In genomic region chr11:127528297-127528696, GRCh38 we compare ENCODE assay signal across 25 cellular contexts.
DNase-seq lines count a peak whose midpoint lies in the region; ATAC-seq, FAIRE-seq and TF ChIP-seq lines count a peak whose summit lies in the region.
"Had no signal": no experiment of that assay in that cellular context is flagged by ENCODE, and none has a peak within 500 bp of the region (broad histone marks: within the 10 kb centered on the region; RNA-seq: fewer than 3 reads in every experiment).

No MANE protein-coding gene starts in this region.

- H2BK15ac ChIP-seq in IMR-90 (ENCODE audit: low read depth, low read length) (no peak overlapping the region), neuronal stem cell (ENCODE audit: low read length) (no peak overlapping the region)

- H3K4me1 ChIP-seq in HepG2 (ENCODE audit: insufficient read depth, low read length) (no peaks in the 10 kb centered on the region), right lobe of liver (no peaks in the 10 kb centered on the region), IMR-90 (ENCODE audit: control insufficient read depth, insufficient read depth, low read length) (no peaks in the 10 kb centered on the region), GM12878 (ENCODE audit: control insufficient read depth, insufficient read depth, low read length) (no peaks in the 10 kb centered on the region), neuronal stem cell (ENCODE audit: control insufficient read depth in 2 of 2, insufficient read depth in 1 of 2, low read depth in 1 of 2, low read length in 2 of 2) (no peaks in the 10 kb centered on the region)
- H3K4me1 ChIP-seq: BLaER1 treated with 17β-estradiol and CSF1 and Interleukin-3, amounts not matched to agents 10 nM and 100 nM; Caco-2 had no signal

- TF ChIP-seq CTCF in HepG2 (CRISPR knock-in tag; IDR thresholded peaks at IDR 0.05) (no peak), right lobe of liver (IDR thresholded peaks at IDR 0.05) (no peak), IMR-90 (conservative IDR thresholded peaks at IDR 0.05; ENCODE audit: low read depth, low read length) (no peak), GM12878 (IDR thresholded peaks at IDR 0.05 in 2 of 3, conservative IDR thresholded peaks at IDR 0.05 in 1 of 3; ENCODE audit: control insufficient read depth in 2 of 3, extremely low read depth in 1 of 3, insufficient read depth in 1 of 3, low read depth in 3 of 3, low read length in 3 of 3) (no peak)

- H3K56ac ChIP-seq in IMR-90 (ENCODE audit: extremely low read depth, insufficient read depth, low read length) = no peak overlapping the region

- no peak overlapping the region for H3K4me2 ChIP-seq in HepG2 (ENCODE audit: low read depth, low read length)
- no peak overlapping the region for H3K4me2 ChIP-seq in IMR-90 (ENCODE audit: low read depth, low read length)
- no peak overlapping the region for H3K4me2 ChIP-seq in GM12878 (ENCODE audit: control insufficient read depth, insufficient read depth)
- H3K4me2 ChIP-seq in neuronal stem cell (ENCODE audit: insufficient read depth, low read length, poor library complexity, severe bottlenecking) = no peak overlapping the region
- H3K4me2 ChIP-seq: BLaER1 treated with 17β-estradiol and CSF1 and Interleukin-3, amounts not matched to agents 10 nM and 100 nM had no signal

- H4K91ac ChIP-seq in IMR-90 (ENCODE audit: insufficient read depth, low read depth, low read length) = no peak overlapping the region
- no peak overlapping the region for H4K91ac ChIP-seq in neuronal stem cell (ENCODE audit: low read depth, low read length, poor library complexity)

- H3K36me3 ChIP-seq in HepG2 (replicated peaks in 1 of 2; ENCODE audit: control insufficient read depth in 1 of 2, insufficient read depth in 2 of 2, low read length in 2 of 2) (no peaks in the 10 kb centered on the region), right lobe of liver (no peaks in the 10 kb centered on the region), IMR-90 (ENCODE audit: control insufficient read depth, insufficient read depth, low read length) (no peaks in the 10 kb centered on the region), GM12878 (ENCODE audit: control insufficient read depth in 2 of 2, insufficient read depth in 2 of 2, low read length in 1 of 2) (no peaks in the 10 kb centered on the region), neuronal stem cell (replicated peaks in 1 of 2; ENCODE audit: control insufficient read depth in 2 of 2, insufficient read depth in 2 of 2, low read length in 2 of 2) (no peaks in the 10 kb centered on the region)
- H3K36me3 ChIP-seq: BLaER1 treated with 17β-estradiol and CSF1 and Interleukin-3, amounts not matched to agents 10 nM and 100 nM had no signal

- RAD21 ChIA-PET in GM12878 (lab: Charles Lee; ENCODE audit: unreplicated experiment) = no interaction called here

- H3K14ac ChIP-seq in IMR-90 (replicated peaks; ENCODE audit: low read depth, low read length) (no peak overlapping the region), neuronal stem cell (ENCODE audit: low read length) (no peak overlapping the region)

- no peaks in the 10 kb centered on the region for H3K79me1 ChIP-seq in IMR-90 (ENCODE audit: low read depth in 1 of 2, low read length in 2 of 2)
- no peaks in the 10 kb centered on the region for H3K79me1 ChIP-seq in neuronal stem cell (ENCODE audit: low read depth, low read length)

- 11% methylated on average over 3 of the region's 3 CpGs for WGBS in HepG2 (ENCODE audit: low lambda C conversion rate)
- WGBS in right lobe of liver (ENCODE audit: insufficient coverage, low coverage, low lambda C conversion rate, missing lambda C conversion rate) = 65% methylated on average over 3 of the region's 3 CpGs
- WGBS in IMR-90 (ENCODE audit: extremely low coverage in 2 of 2, insufficient read length in 1 of 2), 2 experiments = no CpG with 5 or more reads among the region's 3 CpGs
- WGBS in GM12878 (ENCODE audit: insufficient coverage, insufficient replicate concordance, low lambda C conversion rate, missing lambda C conversion rate) = 44% methylated on average over 3 of the region's 3 CpGs
- no CpG with 5 or more reads among the region's 3 CpGs for WGBS in neuronal stem cell (ENCODE audit: extremely low coverage in 2 of 2, insufficient read length in 2 of 2, insufficient replicate concordance in 1 of 2), 2 donors

- no peaks in the 10 kb centered on the region for H3K79me2 ChIP-seq in HepG2 (ENCODE audit: insufficient read depth, low read length)
- H3K79me2 ChIP-seq in GM12878 (ENCODE audit: control insufficient read depth, insufficient read depth, low read length) = no peaks in the 10 kb centered on the region

- BruUV-seq in HepG2 (replicated peaks; lab: Mats Ljungman, UMichigan) (no TSS peak), IMR-90 (replicated peaks; lab: Mats Ljungman, UMichigan) (no TSS peak), GM12878 (replicated peaks; lab: Mats Ljungman, UMichigan) (no TSS peak)

- no peak overlapping the region for H2AK9ac ChIP-seq in IMR-90 (replicated peaks; ENCODE audit: low read depth, low read length, poor library complexity)

- TF ChIP-seq POLR2A in HepG2 (IDR thresholded peaks at IDR 0.05; ENCODE audit: insufficient read depth in 1 of 2, low read depth in 2 of 2, low read length in 2 of 2) (no peak), right lobe of liver (IDR thresholded peaks at IDR 0.05) (no peak), IMR-90 (IDR thresholded peaks at IDR 0.05; ENCODE audit: low read depth, low read length) (no peak), GM12878 (IDR thresholded peaks at IDR 0.05; ENCODE audit: low read depth, low read length) (no peak)

- H4K8ac ChIP-seq in IMR-90 (ENCODE audit: low read depth in 2 of 2, low read length in 2 of 2) (no peak overlapping the region), neuronal stem cell (ENCODE audit: low read depth, low read length) (no peak overlapping the region)

- no peak overlapping the region for H2BK20ac ChIP-seq in IMR-90 (ENCODE audit: low read depth, low read length)

- H3K4me3 ChIP-seq in HepG2 (replicated peaks in 1 of 3; ENCODE audit: insufficient read depth in 1 of 3, low read depth in 2 of 3, low read length in 3 of 3) (no peak overlapping the region), right lobe of liver (no peak overlapping the region), IMR-90 (ENCODE audit: insufficient read depth, low read depth, low read length) (no peak overlapping the region), GM12878 (no peak overlapping the region), neuronal stem cell (ENCODE audit: low read length in 2 of 2) (no peak overlapping the region)
- H3K4me3 ChIP-seq: BLaER1 treated with 17β-estradiol and CSF1 and Interleukin-3, amounts not matched to agents 10 nM and 100 nM had no signal

- POLR2A ChIA-PET in HepG2 (lab: Yijun Ruan, JAX) (no interaction called here), IMR-90 (lab: Charles Lee; ENCODE audit: unreplicated experiment) (no interaction called here), GM12878 (lab: Charles Lee) (no interaction called here)

- ATAC-seq in HepG2 (no peak), right lobe of liver (no peak), IMR-90 (ENCODE audit: low read depth) (no peak), GM12878 (no peak)
- ATAC-seq: CD8-positive, alpha-beta T cell had no signal

- CTCF ChIA-PET in HepG2 (lab: Yijun Ruan, JAX; ENCODE audit: low intra/inter-chr PET ratio, low total read pairs) = no interaction called here
- CTCF ChIA-PET in IMR-90 (lab: Yijun Ruan, JAX) = no interaction called here
- CTCF ChIA-PET in GM12878 (lab: Yijun Ruan, JAX) = interaction anchor here (0.9 kb wide), 1 partner anchor 10 kb away, joined by 3 read pairs; no protein-coding TSS in a partner anchor

- no peak for TF ChIP-seq RAD21 in HepG2 (CRISPR knock-in tag; IDR thresholded peaks at IDR 0.05)
- no peak for TF ChIP-seq RAD21 in IMR-90 (IDR thresholded peaks at IDR 0.05; ENCODE audit: low read length)
- no peak for TF ChIP-seq RAD21 in GM12878 (IDR thresholded peaks at IDR 0.05; ENCODE audit: insufficient read depth, low read depth, low read length)

- H4K20me1 ChIP-seq in HepG2 (ENCODE audit: insufficient read depth, low read length) (no peaks in the 10 kb centered on the region), IMR-90 (ENCODE audit: insufficient read depth, low read length) (no peaks in the 10 kb centered on the region), GM12878 (ENCODE audit: control insufficient read depth, insufficient read depth) (no peaks in the 10 kb centered on the region)
- H4K20me1 ChIP-seq: BLaER1 treated with 17β-estradiol and CSF1 and Interleukin-3, amounts not matched to agents 10 nM and 100 nM had no signal

- DNase-seq in HepG2 (ENCODE audit: low spot score) (no peak), right lobe of liver (no peak), IMR-90 (no peak), GM12878 (ENCODE audit: low read depth, low spot score) (no peak), neuronal stem cell (ENCODE audit: low spot score) (no peak), NCI-H146 (lab: John Stamatoyannopoulos, UW) (no peak), putamen (ENCODE audit: low spot score) (no peak)
- no peak for DNase-seq in stimulated activated CD4-positive, alpha-beta T cell treated with anti-CD3 and anti-CD28 coated beads, Interleukin-12 subunit alpha, Interleukin-12 subunit beta, amount 100 ng/mL, for 4 hours
- DNase-seq: 8988T; AML-193; Caco-2; Calu3; CD4-positive, alpha-beta T cell; CD8-positive, alpha-beta T cell; DMS53; DMS79; DND-41; EL; GF-D8 had no signal

- no peak overlapping the region for H4K5ac ChIP-seq in IMR-90 (ENCODE audit: low read depth, low read length)

- H2AFZ ChIP-seq in HepG2 (ENCODE audit: low read length) = no peak overlapping the region
- H2AFZ ChIP-seq in IMR-90 (replicated peaks; ENCODE audit: low read length, poor library complexity) = no peak overlapping the region
- H2AFZ ChIP-seq in GM12878 (ENCODE audit: control insufficient read depth, low read depth, low read length) = no peak overlapping the region
- H2AFZ ChIP-seq in neuronal stem cell (ENCODE audit: low read length) = peak overlapping the region; percentile 6

- no peak overlapping the region for H2BK12ac ChIP-seq in neuronal stem cell (ENCODE audit: low read length)

- H3K9me3 ChIP-seq in HepG2 (ENCODE audit: low read length) (peaks cover 78% of the 10 kb centered on the region), right lobe of liver (no peaks in the 10 kb centered on the region), IMR-90 (ENCODE audit: control insufficient read depth, insufficient read depth, low read length) (no peaks in the 10 kb centered on the region), GM12878 (replicated peaks; ENCODE audit: control insufficient read depth, insufficient read depth, low read length) (no peaks in the 10 kb centered on the region), neuronal stem cell (replicated peaks in 1 of 2; ENCODE audit: control insufficient read depth in 2 of 2, insufficient read depth in 1 of 2, low read depth in 1 of 2, low read length in 2 of 2) (peaks cover 0 to 1% of the 10 kb centered on the region in 2 donors)
- H3K9me3 ChIP-seq: BLaER1 treated with 17β-estradiol and CSF1 and Interleukin-3, amounts not matched to agents 10 nM and 100 nM; Caco-2 had no signal

- dilution Hi-C loops in IMR-90 (cut with HindIII; ENCODE audit: low sequenced_read_pairs, unreplicated experiment) = no loop called here

- SMC1A ChIA-PET in GM12878 (lab: Charles Lee; ENCODE audit: uncharacterized antibody, unreplicated experiment) = no interaction called here

- H3K9me1 ChIP-seq in IMR-90 (ENCODE audit: insufficient read depth, low read length) = no peaks in the 10 kb centered on the region

- H3K4ac ChIP-seq in IMR-90 (ENCODE audit: low read depth, low read length) = no peak overlapping the region
- H3K4ac ChIP-seq in neuronal stem cell (ENCODE audit: low read length) = no peak overlapping the region

- no peak overlapping the region for H3K18ac ChIP-seq in IMR-90 (ENCODE audit: low read depth, low read length)
- no peak overlapping the region for H3K18ac ChIP-seq in neuronal stem cell (ENCODE audit: low read length)

- no peak overlapping the region for H2BK5ac ChIP-seq in IMR-90 (ENCODE audit: low read depth, low read length, poor library complexity, severe bottlenecking)
- H2BK5ac ChIP-seq in neuronal stem cell (ENCODE audit: low read length) = no peak overlapping the region

- H3K23ac ChIP-seq in IMR-90 (ENCODE audit: low read depth, low read length) (no peak overlapping the region), neuronal stem cell (ENCODE audit: low read depth, low read length, poor library complexity) (no peak overlapping the region)

- in situ Hi-C loops in HepG2 (cut with HindIII; ENCODE audit: extremely low pct_ligation_motif_present, low pct_unique_long_range_greater_than_20kb) (no loop called here), IMR-90 (cut with MboI; ENCODE audit: low sequenced_read_pairs) (no loop called here), GM12878 (cut with MboI) (no loop called here)

- intact Hi-C loops in HepG2 (cut with micrococcal nuclease; ENCODE audit: unreplicated experiment) (no loop called here), right lobe of liver (cut with DNase I) (no loop called here), IMR-90 (cut with micrococcal nuclease) (no loop called here), GM12878 (cut with micrococcal nuclease; ENCODE audit: unreplicated experiment) (no loop called here)

- H3K27me3 ChIP-seq in HepG2 (ENCODE audit: control insufficient read depth in 1 of 2, insufficient read depth in 2 of 2, low read length in 2 of 2) = no peaks in the 10 kb centered on the region
- no peaks in the 10 kb centered on the region for H3K27me3 ChIP-seq in right lobe of liver
- no peaks in the 10 kb centered on the region for H3K27me3 ChIP-seq in IMR-90 (ENCODE audit: control insufficient read depth, insufficient read depth, low read length)
- H3K27me3 ChIP-seq in GM12878 (replicated peaks in 1 of 2; ENCODE audit: control insufficient read depth in 2 of 2, insufficient read depth in 2 of 2, low read length in 1 of 2) = no peaks in the 10 kb centered on the region
- no peaks in the 10 kb centered on the region for H3K27me3 ChIP-seq in neuronal stem cell (ENCODE audit: control insufficient read depth in 3 of 3, insufficient read depth in 3 of 3, low read depth in 1 of 3, low read length in 3 of 3)
- H3K27me3 ChIP-seq: BLaER1 treated with 17β-estradiol and CSF1 and Interleukin-3, amounts not matched to agents 10 nM and 100 nM had no signal

- H3K9ac ChIP-seq in HepG2 (ENCODE audit: insufficient read depth, low read depth, low read length) (no peak overlapping the region), IMR-90 (ENCODE audit: low read depth, low read length) (no peak overlapping the region), GM12878 (ENCODE audit: control insufficient read depth, insufficient read depth, low read length) (no peak overlapping the region), neuronal stem cell (ENCODE audit: low read depth, low read length, poor library complexity) (no peak overlapping the region)
- H3K9ac ChIP-seq: BLaER1 treated with 17β-estradiol and CSF1 and Interleukin-3, amounts not matched to agents 10 nM and 100 nM had no signal

- no peak overlapping the region for H2BK120ac ChIP-seq in IMR-90 (ENCODE audit: low read depth, low read length)
- no peak overlapping the region for H2BK120ac ChIP-seq in neuronal stem cell (ENCODE audit: low read depth, low read length)

- FAIRE-seq in HepG2 (lab: Jason Lieb, UNC) (no peak), GM12878 (lab: Jason Lieb, UNC) (no peak)
- FAIRE-seq: A204.1, D721Med, GM12892, GM18507 had no signal

- H2AK5ac ChIP-seq in IMR-90 (ENCODE audit: low read depth, low read length) = no peak overlapping the region
- no peak overlapping the region for H2AK5ac ChIP-seq in neuronal stem cell (ENCODE audit: low read depth, low read length)

- no peak overlapping the region for H3K27ac ChIP-seq in HepG2 (ENCODE audit: extremely low read length, insufficient read depth, low read length)
- no peak overlapping the region for H3K27ac ChIP-seq in right lobe of liver
- H3K27ac ChIP-seq in IMR-90 (ENCODE audit: insufficient read depth, low read length) = no peak overlapping the region
- no peak overlapping the region for H3K27ac ChIP-seq in GM12878 (ENCODE audit: control insufficient read depth, insufficient read depth)
- H3K27ac ChIP-seq in neuronal stem cell (replicated peaks; ENCODE audit: low read length) = no peak overlapping the region
- H3K27ac ChIP-seq: BLaER1 treated with 17β-estradiol and CSF1 and Interleukin-3, amounts not matched to agents 10 nM and 100 nM; C4-2B had no signal

- TF ChIP-seq EP300 in HepG2 (IDR thresholded peaks at IDR 0.05; ENCODE audit: low read depth in 2 of 2, low read length in 2 of 2) (no peak), HepG2 (CRISPR knock-in tag; IDR thresholded peaks at IDR 0.05; ENCODE audit: borderline replicate concordance) (no peak), GM12878 (IDR thresholded peaks at IDR 0.05; ENCODE audit: borderline replicate concordance in 1 of 2, control insufficient read depth in 1 of 2, low read depth in 2 of 2, low read length in 2 of 2) (no peak)

Comparison
In these comparisons a context has a peak if more than half of its experiments do, and no peak if none do; other contexts are left out.
1. Of the 75 proteins assayed by ChIP-seq in both HepG2 and GM12878: peak only in HepG2: none; only in GM12878: none; in both: RAD51; in neither: 73; mixed calls (peak in some experiments, not most) for 1.